ENCODE assay signal across 23 cellular contexts in genomic region chr15:95044780-95045417, GRCh38.
DNase-seq lines count a peak whose midpoint lies in the region; ATAC-seq and TF ChIP-seq lines count a peak whose summit lies in the region.
"Had no signal": no experiment of that assay in that cellular context is flagged by ENCODE, and none has a peak within 500 bp of the region (broad histone marks: within the 10 kb centered on the region; RNA-seq: fewer than 3 reads in every experiment).

No MANE protein-coding gene starts in this region.

- H3K27ac ChIP-seq in HUES48 (ENCODE audit: low read depth, low read length) (peak overlapping the region; percentile 79), iPS DF 6.9 (ENCODE audit: low read length) (peak overlapping the region; percentile 81)
- H3K27ac ChIP-seq: PC-9, SJCRH30 had no signal

- H3K9me3 Mint-ChIP-seq in WTC11 = peaks cover 32% of the 10 kb centered on the region
- peaks cover 18% of the 10 kb centered on the region for H3K9me3 Mint-ChIP-seq in activated CD4-positive, alpha-beta memory T cell treated with anti-CD3 and anti-CD28 coated beads, Interleukin-2, amount 10 ng/mL, durations not matched to agents 7 days and 5 days

- POLR2A ChIA-PET in WTC11 (lab: Charles Lee) = interaction anchor here (0.5 kb wide), 1 partner anchor 242 kb away, joined by 11 read pairs; no protein-coding TSS in a partner anchor
- POLR2A ChIA-PET in activated CD4-positive, alpha-beta memory T cell treated with anti-CD3 and anti-CD28 coated beads, Interleukin-2, amount 10 ng/mL, durations not matched to agents 7 days and 5 days (lab: Charles Lee) = no interaction called here

- H3K9ac ChIP-seq in HUES48 (ENCODE audit: low read depth, low read length) = no peak overlapping the region

- H3K4me1 ChIP-seq in HUES48 (ENCODE audit: control insufficient read depth, insufficient read depth, low read length) (peaks cover 40% of the 10 kb centered on the region), iPS DF 6.9 (ENCODE audit: control insufficient read depth, insufficient read depth, low read length) (peaks cover 3% of the 10 kb centered on the region; the same call in 1 of the 2 replicates)
- H3K4me1 ChIP-seq: BE2C, SJCRH30 had no signal

- peaks cover 50% of the 10 kb centered on the region for H3K4me1 Mint-ChIP-seq in WTC11
- no peaks in the 10 kb centered on the region for H3K4me1 Mint-ChIP-seq in activated CD4-positive, alpha-beta memory T cell treated with anti-CD3 and anti-CD28 coated beads, Interleukin-2, amount 10 ng/mL, durations not matched to agents 7 days and 5 days
- H3K4me1 Mint-ChIP-seq: T-cell had no signal

- H3K27ac Mint-ChIP-seq in WTC11 = peak overlapping the region; percentile 83
- H3K27ac Mint-ChIP-seq in activated CD4-positive, alpha-beta memory T cell treated with anti-CD3 and anti-CD28 coated beads, Interleukin-2, amount 10 ng/mL, durations not matched to agents 7 days and 5 days = no peak overlapping the region
- H3K27ac Mint-ChIP-seq: T-cell had no signal

- CTCF ChIA-PET in WTC11 (lab: Charles Lee) = interaction anchor here (1.3 kb wide), 1 partner anchor 21 kb away, joined by 3 read pairs; no protein-coding TSS in a partner anchor
- CTCF ChIA-PET in activated CD4-positive, alpha-beta memory T cell treated with anti-CD3 and anti-CD28 coated beads, Interleukin-2, amount 10 ng/mL, durations not matched to agents 7 days and 5 days (lab: Charles Lee) = no interaction called here

- H3K27me3 ChIP-seq in HUES48 (ENCODE audit: control insufficient read depth, insufficient read depth, low read length) (no peaks in the 10 kb centered on the region), iPS DF 6.9 (ENCODE audit: control insufficient read depth, insufficient read depth, low read length) (no peaks in the 10 kb centered on the region)
- H3K27me3 ChIP-seq: BE2C, SJCRH30 had no signal

- peaks cover 4% of the 10 kb centered on the region for H3K27me3 Mint-ChIP-seq in WTC11 (ENCODE audit: low read depth)
- H3K27me3 Mint-ChIP-seq in activated CD4-positive, alpha-beta memory T cell treated with anti-CD3 and anti-CD28 coated beads, Interleukin-2, amount 10 ng/mL, durations not matched to agents 7 days and 5 days = no peaks in the 10 kb centered on the region
- H3K27me3 Mint-ChIP-seq: T-cell had no signal

- H3K36me3 ChIP-seq in HUES48 (ENCODE audit: control insufficient read depth, insufficient read depth, low read length) (no peaks in the 10 kb centered on the region), iPS DF 6.9 (ENCODE audit: control insufficient read depth, insufficient read depth, low read length) (peaks cover 4% of the 10 kb centered on the region; the same call in 1 of the 2 replicates)
- H3K36me3 ChIP-seq: BE2C, SJCRH30 had no signal

- H3K9me3 ChIP-seq in HUES48 (ENCODE audit: control insufficient read depth, insufficient read depth, low read length) = peaks cover 21% of the 10 kb centered on the region
- H3K9me3 ChIP-seq in iPS DF 6.9 (ENCODE audit: control insufficient read depth, insufficient read depth, low read length) = no peaks in the 10 kb centered on the region
- H3K9me3 ChIP-seq: BE2C, SJCRH30 had no signal

- H3K36me3 Mint-ChIP-seq in WTC11 = peaks cover 35% of the 10 kb centered on the region
- no peaks in the 10 kb centered on the region for H3K36me3 Mint-ChIP-seq in activated CD4-positive, alpha-beta memory T cell treated with anti-CD3 and anti-CD28 coated beads, Interleukin-2, amount 10 ng/mL, durations not matched to agents 7 days and 5 days (ENCODE audit: low read depth)
- H3K36me3 Mint-ChIP-seq: T-cell had no signal

- DNase-seq in WTC11 (ENCODE audit: low spot score) = no peak
- DNase-seq in iPS DF 6.9 (ENCODE audit: low read depth, low spot score) = no peak
- DNase-seq in activated CD4-positive, alpha-beta memory T cell treated with anti-CD3 and anti-CD28 coated beads, Interleukin-2, amount 10 ng/mL, durations not matched to agents 7 days and 5 days = no peak
- no peak for DNase-seq in DMS53 (lab: John Stamatoyannopoulos, UW)
- no peak for DNase-seq in AML-193 (lab: John Stamatoyannopoulos, UW)
- DNase-seq in NCI-H1417 (lab: John Stamatoyannopoulos, UW) = no peak
- DNase-seq: BE2C, Calu3, DND-41, GOT3, Kasumi-1, NCI-H1092 treated with DMSO at 0.1 percent for 48 hours, NCI-H1436 treated with DMSO at 0.1 percent for 48 hours, NCI-H1930, NCI-H446 treated with DMSO at 0.1 percent for 48 hours, NCI-H526, NCI-H82, PC-9, SJCRH30, T-cell had no signal

- H3K4me3 ChIP-seq in HUES48 (ENCODE audit: low read depth, low read length) = peak overlapping the region; percentile 9
- no peak overlapping the region for H3K4me3 ChIP-seq in iPS DF 6.9 (ENCODE audit: low read length)
- H3K4me3 ChIP-seq: PC-9, SJCRH30 had no signal

- WGBS in iPS DF 6.9 (ENCODE audit: insufficient coverage, insufficient read length) = no CpG with 5 or more reads among the region's 6 CpGs

- peak; percentile 60 for ATAC-seq in WTC11
- ATAC-seq: HCT116, Right ventricle myocardium inferior, T-cell had no signal

- peak overlapping the region; percentile 42 for H3K4me3 Mint-ChIP-seq in WTC11
- H3K4me3 Mint-ChIP-seq in activated CD4-positive, alpha-beta memory T cell treated with anti-CD3 and anti-CD28 coated beads, Interleukin-2, amount 10 ng/mL, durations not matched to agents 7 days and 5 days = no peak overlapping the region
- H3K4me3 Mint-ChIP-seq: T-cell had no signal

- TF ChIP-seq CTCF in WTC11 (IDR thresholded peaks at IDR 0.05) = no peak

TF ChIP-seq in WTC11, 78 proteins besides CTCF, POLR2A, EP300 and RAD21:
- no peak for TF ChIP-seq HMGA2 (CRISPR knock-in tag; IDR thresholded peaks at IDR 0.05)
TF ChIP-seq in WTC11: peak in this region for 0.
